In genomic region chr19:58183822-58184215, GRCh38 we compare ENCODE assay signal across 8 cellular contexts. TPM values are rescaled to one million over a fixed set of nuclear protein-coding genes. Genes with fewer than 3 reads are reported as not detected.
DNase-seq lines count a peak whose midpoint lies in the region; ATAC-seq and TF ChIP-seq lines count a peak whose summit lies in the region.

No MANE protein-coding gene starts in this region.

- peaks cover 22% of the 10 kb centered on the region for H3K4me1 Mint-ChIP-seq in CD8-positive, alpha-beta T cell (ENCODE audit: low read depth)
- peaks cover 8% of the 10 kb centered on the region for H3K4me1 Mint-ChIP-seq in nephron progenitor cell

- intact Hi-C loops in CD8-positive, alpha-beta T cell (cut with DNase I, micrococcal nuclease) = loop anchor here (1.0 to 5.0 kb wide), 13 partner anchors 29 to 943 kb away; partner anchors contain the start of genes ERVK3-1 (in 2 of the 2), ZNF497 (in 2 of the 2), ZNF8 (in 2 of the 2) and RPS5 (in 1 of the 2)

- peaks cover 66% of the 10 kb centered on the region for H3K36me3 Mint-ChIP-seq in CD8-positive, alpha-beta T cell
- H3K36me3 Mint-ChIP-seq in nephron progenitor cell (ENCODE audit: low read depth) = peaks cover 92% of the 10 kb centered on the region

- POLR2A ChIA-PET in CD8-positive, alpha-beta T cell (lab: Charles Lee) = interaction anchor here (0.6 to 2.4 kb wide), 25 partner anchors 9 to 1790 kb away, joined by 3 to 15 read pairs (median 5); partner anchors contain the start of genes ERVK3-1, ZBTB45, ZNF154 and ZNF211

- peaks cover 9% of the 10 kb centered on the region for H3K4me1 ChIP-seq in CD8-positive, alpha-beta T cell (ENCODE audit: insufficient read depth, low read length)

- CTCF ChIA-PET in CD8-positive, alpha-beta T cell (lab: Charles Lee) = interaction anchor here (0.6 to 1.0 kb wide), 2 partner anchors 11 to 12 kb away, joined by 3 to 5 read pairs; no protein-coding TSS in a partner anchor

- H3K27me3 ChIP-seq in CD8-positive, alpha-beta T cell (ENCODE audit: insufficient read depth, low read length) = no peaks in the 10 kb centered on the region
- no peaks in the 10 kb centered on the region for H3K27me3 ChIP-seq in MG63

- H3K4me3 ChIP-seq in CD8-positive, alpha-beta T cell (ENCODE audit: low read depth, low read length) = peak overlapping the region; percentile 90
- peak overlapping the region; percentile 59 for H3K4me3 ChIP-seq in MG63
- H3K4me3 ChIP-seq in coronary artery = peak overlapping the region; percentile 98

- H3K9me3 ChIP-seq in CD8-positive, alpha-beta T cell (ENCODE audit: low read length) = peaks cover 61% of the 10 kb centered on the region
- H3K9me3 ChIP-seq in MG63 = peaks cover 56% of the 10 kb centered on the region

- peaks cover 30% of the 10 kb centered on the region for H3K9me3 Mint-ChIP-seq in CD8-positive, alpha-beta T cell
- H3K9me3 Mint-ChIP-seq in nephron progenitor cell = peaks cover 95% of the 10 kb centered on the region

- DNase-seq in CD8-positive, alpha-beta T cell = peak in 2 of 7 experiments; percentile 29 to 48
- no peak for DNase-seq in MG63
- peak; percentile 85 for DNase-seq in coronary artery (ENCODE audit: low spot score)
- no peak for DNase-seq in nephron progenitor cell
- no peak for DNase-seq in SKM-1 (lab: John Stamatoyannopoulos, UW; ENCODE audit: unreplicated experiment)

- ATAC-seq in CD8-positive, alpha-beta T cell = no peak
- ATAC-seq in GM21737 (IDR thresholded peaks at IDR 0.05; ENCODE audit: unreplicated experiment) (no peak), GM18909 (IDR thresholded peaks at IDR 0.05; ENCODE audit: poor library complexity, unreplicated experiment) (no peak), GM21423 (IDR thresholded peaks at IDR 0.05; ENCODE audit: unreplicated experiment) (no peak)

- peak overlapping the region; percentile 91 for H3K4me3 Mint-ChIP-seq in CD8-positive, alpha-beta T cell
- H3K4me3 Mint-ChIP-seq in nephron progenitor cell = peak overlapping the region; percentile 95

- peak overlapping the region; percentile 99 for H3K27ac ChIP-seq in CD8-positive, alpha-beta T cell (ENCODE audit: low read depth, low read length)
- H3K27ac ChIP-seq in coronary artery = peak overlapping the region; percentile 89 to 98

- peaks cover 19% of the 10 kb centered on the region for H3K36me3 ChIP-seq in CD8-positive, alpha-beta T cell (ENCODE audit: insufficient read depth, low read length)
- H3K36me3 ChIP-seq in MG63 = peaks cover 5% of the 10 kb centered on the region; the same call in 1 of the 2 replicates

- no peaks in the 10 kb centered on the region for H3K27me3 Mint-ChIP-seq in CD8-positive, alpha-beta T cell (ENCODE audit: low read depth)
- peaks cover 4% of the 10 kb centered on the region for H3K27me3 Mint-ChIP-seq in nephron progenitor cell (ENCODE audit: low read depth, poor library complexity)

- TF ChIP-seq CTCF in CD8-positive, alpha-beta T cell (IDR thresholded peaks at IDR 0.05) = no peak
- TF ChIP-seq CTCF in coronary artery (IDR thresholded peaks at IDR 0.05) = no peak
- no peak for TF ChIP-seq CTCF in nephron progenitor cell (IDR thresholded peaks at IDR 0.05)

- peak overlapping the region; percentile 100 for H3K27ac Mint-ChIP-seq in CD8-positive, alpha-beta T cell
- peak overlapping the region; percentile 72 for H3K27ac Mint-ChIP-seq in nephron progenitor cell

RNA-seq across cellular contexts. Expression of gene ZNF274, which starts 1.0 kb away (rescaled TPM):
- total RNA-seq in CD8-positive, alpha-beta T cell = 10 to 100 TPM; 52.7 to 58.9 TPM
- 4.7 and 5.4 TPM in 2 replicates for total RNA-seq in MG63 (2014; rRNA removed; shearing (Covaris generic); ENCODE audit: low replicate concordance)

RNA-seq across cellular contexts. Expression of gene ZNF329, which starts 33.2 kb away (rescaled TPM):
- total RNA-seq in CD8-positive, alpha-beta T cell = 10 to 100 TPM; 18.9 to 20.2 TPM
- total RNA-seq in MG63 (2014; rRNA removed; shearing (Covaris generic); ENCODE audit: low replicate concordance) = 9.8 and 10.2 TPM in 2 replicates

RNA-seq across cellular contexts. Expression of gene ZNF544, which starts 44.9 kb away (rescaled TPM):
- total RNA-seq in CD8-positive, alpha-beta T cell = 10 to 100 TPM in 1 of 2 experiments, 1 to 10 TPM in 1; 9.5 to 12.5 TPM
- total RNA-seq in MG63 (2014; rRNA removed; shearing (Covaris generic); ENCODE audit: low replicate concordance) = 6.6 and 15.5 TPM in 2 replicates
